Comparison of ENCODE assay signal across 26 cellular contexts in genomic region chr13:93525087-93525486, GRCh38.
"Had no signal": no experiment of that assay in that cellular context is flagged by ENCODE, and none has a peak within 500 bp of the region (broad histone marks: within the 10 kb centered on the region; RNA-seq: fewer than 3 reads in every experiment).

No MANE protein-coding gene starts in this region.

- H3K4me3 ChIP-seq: colonic mucosa, esophagus squamous epithelium, heart right ventricle, lung, neural progenitor cell, right lobe of liver, smooth muscle cell, stomach, thyroid gland, vagina had no signal

- FAIRE-seq: endometrium, kidney had no signal

- H3K9ac ChIP-seq: neural progenitor cell, parathyroid adenoma had no signal

- H3K4me1 ChIP-seq: colonic mucosa, esophagus squamous epithelium, heart right ventricle, parathyroid adenoma, right lobe of liver, stomach, thyroid gland, vagina had no signal

- H3K27ac ChIP-seq: colonic mucosa, esophagus squamous epithelium, heart right ventricle, neural progenitor cell, parathyroid adenoma, right lobe of liver, stomach, thyroid gland, vagina had no signal

- H3K9me3 ChIP-seq: colonic mucosa, esophagus squamous epithelium, heart right ventricle, right lobe of liver, stomach, thyroid gland, vagina had no signal

- ATAC-seq: heart right ventricle; left lobe of liver; naive thymus-derived CD4-positive, alpha-beta T cell; right lobe of liver had no signal

- DNase-seq: colonic mucosa; effector CD8-positive, alpha-beta T cell; erythroblast; esophagus squamous epithelium; foreskin melanocyte; glutamatergic neuron; heart right ventricle; hippocampal formation; kidney; naive thymus-derived CD4-positive, alpha-beta T cell; right lobe of liver; stimulated activated CD4-positive, alpha-beta T cell treated with anti-CD3 and anti-CD28 coated beads, Interleukin-12 subunit alpha, Interleukin-12 subunit beta, amount 100 ng/mL, for 4 hours; stimulated activated CD4-positive, alpha-beta T cell treated with anti-CD3 and anti-CD28 coated beads, Interleukin-1b, Interleukin-23, amount 100 ng/mL, for 48 hours; stimulated activated CD4-positive, alpha-beta T cell treated with anti-CD3 and anti-CD28 coated beads, Interleukin-4, amount 100 ng/mL, for 1 hour; stimulated activated CD8-positive, alpha-beta memory T cell treated with anti-CD3 and anti-CD28 coated beads, Interleukin-4, amount 100 ng/mL, for 48 hours; stimulated activated naive CD4-positive, alpha-beta T cell; stomach; thyroid gland; trophoblast cell had no signal

- H3K27me3 ChIP-seq: colonic mucosa, esophagus squamous epithelium, heart right ventricle, neural progenitor cell, right lobe of liver, stomach, thyroid gland, vagina had no signal

- H3K36me3 ChIP-seq: colonic mucosa, esophagus squamous epithelium, heart right ventricle, neural progenitor cell, right lobe of liver, stomach, thyroid gland, vagina had no signal
